In the genomic region with DNA sequence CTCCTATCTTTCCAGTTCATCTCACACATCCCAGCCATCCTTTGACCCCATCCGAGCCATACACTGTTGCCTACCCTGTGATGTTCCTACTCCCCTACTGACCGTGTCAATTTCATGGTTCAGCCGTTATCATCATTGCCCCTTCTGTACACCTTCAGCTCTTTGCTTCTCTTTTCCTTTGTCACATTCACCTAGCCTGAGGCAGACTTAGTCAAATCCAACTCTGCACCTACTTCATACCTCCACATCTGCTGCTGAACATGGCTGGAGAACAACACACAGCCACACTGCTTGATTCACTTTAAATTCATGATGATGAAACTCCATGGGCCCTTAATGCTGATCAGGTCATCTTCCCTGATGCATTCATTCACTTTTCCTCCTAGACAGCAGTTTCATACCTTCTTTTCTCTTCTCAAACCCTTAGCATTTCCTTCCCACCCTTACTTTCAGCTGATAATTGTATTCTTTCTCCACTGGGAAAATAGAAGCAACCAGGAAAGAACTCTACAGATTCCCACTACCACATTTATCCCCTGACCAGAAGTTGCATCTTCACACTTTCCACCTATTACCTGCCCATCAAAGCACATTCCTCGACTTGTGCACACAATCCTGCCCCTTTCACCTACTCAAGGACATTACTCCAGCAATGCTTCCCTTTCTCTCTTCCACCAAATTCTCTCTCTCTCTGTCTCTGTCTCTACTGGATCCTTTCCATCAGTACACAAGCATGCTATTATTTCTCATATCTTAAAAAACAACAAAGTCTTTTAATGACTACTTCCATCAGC, we compare ENCODE assay signal across 19 cellular contexts.
"Had no signal": no experiment of that assay in that cellular context is flagged by ENCODE, and none has a peak within 500 bp of the region (broad histone marks: within the 10 kb centered on the region; RNA-seq: fewer than 3 reads in every experiment).

No MANE protein-coding gene starts in this region.

- H3K4me3 ChIP-seq: gastroesophageal sphincter, heart right ventricle, lung, ovary, sigmoid colon, stomach, testis had no signal

- H3K27me3 ChIP-seq: gastroesophageal sphincter, heart right ventricle, ovary, sigmoid colon, stomach, testis had no signal

- H3K36me3 ChIP-seq: gastroesophageal sphincter, heart right ventricle, ovary, sigmoid colon, stomach had no signal

- H3K27ac ChIP-seq: ovary, testis had no signal

- H3K27me3 Mint-ChIP-seq: activated naive CD8-positive, alpha-beta T cell treated with anti-CD3 and anti-CD28 coated beads, Interleukin-2, amount 50 U/mL, for 24 hours; effector memory CD8-positive, alpha-beta T cell had no signal

- H3K36me3 Mint-ChIP-seq: mesothelial cell of epicardium had no signal

- H3K4me3 Mint-ChIP-seq: activated naive CD8-positive, alpha-beta T cell treated with anti-CD3 and anti-CD28 coated beads, Interleukin-2, amount 50 U/mL, for 24 hours; dendritic cell treated with granulocyte-macrophage colony-stimulating factor and Interleukin-4, amounts not matched to agents 40 ng/mL and 50 ng/mL, for 4 days; effector memory CD8-positive, alpha-beta T cell; mesothelial cell of epicardium; neural crest cell had no signal

- H3K9me3 ChIP-seq: gastroesophageal sphincter, heart right ventricle, ovary, sigmoid colon, stomach, testis had no signal

- H3K9me3 Mint-ChIP-seq: activated naive CD8-positive, alpha-beta T cell treated with anti-CD3 and anti-CD28 coated beads, Interleukin-2, amount 50 U/mL, for 24 hours; dendritic cell treated with granulocyte-macrophage colony-stimulating factor and Interleukin-4, amounts not matched to agents 40 ng/mL and 50 ng/mL, for 4 days; effector memory CD8-positive, alpha-beta T cell; mesothelial cell of epicardium; neural crest cell had no signal

- DNase-seq: activated CD4-positive, alpha-beta T cell treated with anti-CD3 and anti-CD28 coated beads, Interleukin-2, amount 50 U/mL, for 1 hour; activated naive CD4-positive, alpha-beta T cell treated with Interleukin-2 at 50 U/mL for 16 hours; activated naive CD8-positive, alpha-beta T cell treated with anti-CD3 and anti-CD28 coated beads, Interleukin-2, amount 50 U/mL, for 24 hours; activated T-cell treated with anti-CD3 and anti-CD28 coated beads for 4 hours; aorta; effector memory CD8-positive, alpha-beta T cell; heart right ventricle; left cardiac atrium; ovary; sigmoid colon; stimulated activated CD4-positive, alpha-beta T cell treated with anti-CD3 and anti-CD28 coated beads, Interleukin-2, amount 100 ng/mL, for 24 hours; stomach; T-helper 9 cell; testis had no signal

- H3K27ac Mint-ChIP-seq: activated naive CD8-positive, alpha-beta T cell treated with anti-CD3 and anti-CD28 coated beads, Interleukin-2, amount 50 U/mL, for 24 hours; dendritic cell treated with granulocyte-macrophage colony-stimulating factor and Interleukin-4, amounts not matched to agents 40 ng/mL and 50 ng/mL, for 4 days; effector memory CD8-positive, alpha-beta T cell; mesothelial cell of epicardium had no signal
